Comparison of ENCODE assay signal across 20 cellular contexts in genomic region chr3:3625461-3626271, GRCh38.
DNase-seq lines count a peak whose midpoint lies in the region; ATAC-seq and TF ChIP-seq lines count a peak whose summit lies in the region.
"Had no signal": no experiment of that assay in that cellular context is flagged by ENCODE, and none has a peak within 500 bp of the region (broad histone marks: within the 10 kb centered on the region; RNA-seq: fewer than 3 reads in every experiment).

No MANE protein-coding gene starts in this region.

- ATAC-seq in left colon (peak; percentile 94), T-cell (replicated peaks in 1 of 4) (no peak)

- H2AK5ac ChIP-seq in neuronal stem cell (ENCODE audit: low read depth, low read length): no peak overlapping the region

- no peak overlapping the region for H3K14ac ChIP-seq in neuronal stem cell (ENCODE audit: low read length)

- H3K9me3 ChIP-seq in endodermal cell (ENCODE audit: control insufficient read depth, low read length) (peaks cover 16% of the 10 kb centered on the region), neuronal stem cell (replicated peaks in 1 of 2; ENCODE audit: control insufficient read depth in 2 of 2, insufficient read depth in 1 of 2, low read depth in 1 of 2, low read length in 2 of 2) (no peaks in the 10 kb centered on the region)

- H3K23ac ChIP-seq in neuronal stem cell (ENCODE audit: low read depth, low read length, poor library complexity): no peak overlapping the region

- no peak overlapping the region for H3K4ac ChIP-seq in neuronal stem cell (ENCODE audit: low read length)

- H2BK12ac ChIP-seq in neuronal stem cell (ENCODE audit: low read length): no peak overlapping the region

- POLR2A ChIA-PET in T-cell (lab: Charles Lee): no interaction called here

- no peak overlapping the region for H4K8ac ChIP-seq in neuronal stem cell (ENCODE audit: low read depth, low read length)

- H3K36me3 Mint-ChIP-seq in activated naive CD4-positive, alpha-beta T cell treated with anti-CD3 and anti-CD28 coated beads for 36 hours (ENCODE audit: low read depth): no peaks in the 10 kb centered on the region
- H3K36me3 Mint-ChIP-seq in endodermal cell (ENCODE audit: low read depth): peaks cover 9% of the 10 kb centered on the region
- H3K36me3 Mint-ChIP-seq in T-cell: no peaks in the 10 kb centered on the region

- CTCF ChIA-PET in activated naive CD4-positive, alpha-beta T cell treated with anti-CD3 and anti-CD28 coated beads for 36 hours (lab: Charles Lee): no interaction called here
- CTCF ChIA-PET in T-cell (lab: Charles Lee): no interaction called here

- H3K9ac ChIP-seq in endodermal cell (ENCODE audit: extremely low read depth, low read length, poor library complexity, severe bottlenecking) (no peak overlapping the region), neuronal stem cell (ENCODE audit: low read depth, low read length, poor library complexity) (no peak overlapping the region)

- H3K4me1 ChIP-seq in endodermal cell (ENCODE audit: control insufficient read depth, insufficient read depth, low read length) (peaks cover 9% of the 10 kb centered on the region), neuronal stem cell (ENCODE audit: control insufficient read depth in 2 of 2, insufficient read depth in 1 of 2, low read depth in 1 of 2, low read length in 2 of 2) (no peaks in the 10 kb centered on the region)

- H3K27ac ChIP-seq in endodermal cell (ENCODE audit: low read depth, low read length) (no peak overlapping the region), neuronal stem cell (replicated peaks; ENCODE audit: low read length) (no peak overlapping the region)
- H3K27ac ChIP-seq: 22Rv1, C4-2B, SK-N-MC had no signal

- H3K4me2 ChIP-seq in neuronal stem cell (ENCODE audit: insufficient read depth, low read length, poor library complexity, severe bottlenecking): no peak overlapping the region

- H4K91ac ChIP-seq in neuronal stem cell (ENCODE audit: low read depth, low read length, poor library complexity): no peak overlapping the region

- H3K4me1 Mint-ChIP-seq in activated naive CD4-positive, alpha-beta T cell treated with anti-CD3 and anti-CD28 coated beads for 36 hours (ENCODE audit: low read depth): no peaks in the 10 kb centered on the region
- H3K4me1 Mint-ChIP-seq in endodermal cell: peaks cover 24% of the 10 kb centered on the region
- H3K4me1 Mint-ChIP-seq in T-cell: no peaks in the 10 kb centered on the region

- no peak for DNase-seq in activated naive CD4-positive, alpha-beta T cell treated with anti-CD3 and anti-CD28 coated beads for 36 hours
- DNase-seq in activated naive CD4-positive, alpha-beta T cell treated with Interleukin-2 at 50 U/mL for 16 hours: no peak
- DNase-seq in endodermal cell (peak; percentile 65), left colon (peak in 1 of 2 donors; percentile 27), T-cell (no peak), H4 (ENCODE audit: low spot score) (no peak), neuronal stem cell (ENCODE audit: low spot score) (no peak), T1000 (lab: John Stamatoyannopoulos, UW) (no peak)
- DNase-seq: AML-193, DND-41, H7, MM.1S, NCI-H1092, NCI-H1436 treated with DMSO at 0.1 percent for 48 hours, NCI-H2081, NCI-H774, SHP77 had no signal

- intact Hi-C loops in activated naive CD4-positive, alpha-beta T cell treated with anti-CD3 and anti-CD28 coated beads for 36 hours (cut with micrococcal nuclease): no loop called here
- intact Hi-C loops in left colon (cut with DNase I, micrococcal nuclease): no loop called here

- H2AFZ ChIP-seq in neuronal stem cell (ENCODE audit: low read length): no peak overlapping the region

- no peaks in the 10 kb centered on the region for H3K36me3 ChIP-seq in endodermal cell (ENCODE audit: control insufficient read depth, insufficient read depth, low read length)
- no peaks in the 10 kb centered on the region for H3K36me3 ChIP-seq in neuronal stem cell (replicated peaks in 1 of 2; ENCODE audit: control insufficient read depth in 2 of 2, insufficient read depth in 2 of 2, low read length in 2 of 2)

- H3K27ac Mint-ChIP-seq in activated naive CD4-positive, alpha-beta T cell treated with anti-CD3 and anti-CD28 coated beads for 36 hours: peak overlapping the region; percentile 3
- H3K27ac Mint-ChIP-seq in endodermal cell: peak overlapping the region; percentile 83
- no peak overlapping the region for H3K27ac Mint-ChIP-seq in T-cell

- no peak for TF ChIP-seq CTCF in endodermal cell (conservative IDR thresholded peaks at IDR 0.05)

- 58 to 80% methylated on average over 4 to 5 of the region's 5 CpGs for WGBS in endodermal cell (ENCODE audit: insufficient coverage in 1 of 2, insufficient read length in 1 of 2), 2 experiments
- no CpG with 5 or more reads among the region's 5 CpGs for WGBS in neuronal stem cell (ENCODE audit: extremely low coverage in 2 of 2, insufficient read length in 2 of 2, insufficient replicate concordance in 1 of 2), 2 donors

- no peak overlapping the region for H3K18ac ChIP-seq in neuronal stem cell (ENCODE audit: low read length)

- H2BK120ac ChIP-seq in neuronal stem cell (ENCODE audit: low read depth, low read length): no peak overlapping the region

- H3K9me3 Mint-ChIP-seq in activated naive CD4-positive, alpha-beta T cell treated with anti-CD3 and anti-CD28 coated beads for 36 hours: peaks cover 2% of the 10 kb centered on the region
- H3K9me3 Mint-ChIP-seq in endodermal cell (peaks cover 17% of the 10 kb centered on the region), T-cell (no peaks in the 10 kb centered on the region)

- H3K4me3 Mint-ChIP-seq in activated naive CD4-positive, alpha-beta T cell treated with anti-CD3 and anti-CD28 coated beads for 36 hours: no peak overlapping the region
- H3K4me3 Mint-ChIP-seq in endodermal cell: no peak overlapping the region
- no peak overlapping the region for H3K4me3 Mint-ChIP-seq in T-cell

- H3K27me3 Mint-ChIP-seq in activated naive CD4-positive, alpha-beta T cell treated with anti-CD3 and anti-CD28 coated beads for 36 hours (ENCODE audit: low read depth): no peaks in the 10 kb centered on the region
- H3K27me3 Mint-ChIP-seq in endodermal cell (ENCODE audit: insufficient read depth) (peaks cover 5% of the 10 kb centered on the region), T-cell (no peaks in the 10 kb centered on the region)

- no peak overlapping the region for H2BK15ac ChIP-seq in neuronal stem cell (ENCODE audit: low read length)

- no peaks in the 10 kb centered on the region for H3K79me1 ChIP-seq in neuronal stem cell (ENCODE audit: low read depth, low read length)

- no peaks in the 10 kb centered on the region for H3K27me3 ChIP-seq in endodermal cell (ENCODE audit: control insufficient read depth, insufficient read depth, low read length, poor library complexity, severe bottlenecking)
- H3K27me3 ChIP-seq in neuronal stem cell (ENCODE audit: control insufficient read depth in 3 of 3, insufficient read depth in 3 of 3, low read depth in 1 of 3, low read length in 3 of 3): no peaks in the 10 kb centered on the region

- H2BK5ac ChIP-seq in neuronal stem cell (ENCODE audit: low read length): no peak overlapping the region

- H3K4me3 ChIP-seq in endodermal cell (ENCODE audit: low read length) (no peak overlapping the region), neuronal stem cell (ENCODE audit: low read length in 2 of 2) (no peak overlapping the region)
- H3K4me3 ChIP-seq: SK-N-MC had no signal

Comparison
In these comparisons a context has a peak if more than half of its experiments do, and no peak if none do; other contexts are left out.
1. H3K27ac Mint-ChIP-seq: peak in activated naive CD4-positive, alpha-beta T cell treated with anti-CD3 and anti-CD28 coated beads for 36 hours (single experiment) and endodermal cell (single experiment); none in T-cell (0 of 2).